In genomic region chr10:42753126-42753506, GRCh38 we compare ENCODE assay signal across 8 cellular contexts. TPM values are rescaled to one million over a fixed set of nuclear protein-coding genes. Genes with fewer than 3 reads are reported as not detected.
DNase-seq lines count a peak whose midpoint lies in the region; TF ChIP-seq lines count a peak whose summit lies in the region.

No MANE protein-coding gene starts in this region.

- H3K9me3 Mint-ChIP-seq in dendritic cell treated with granulocyte-macrophage colony-stimulating factor and Interleukin-4, amounts not matched to agents 40 ng/mL and 50 ng/mL, for 4 days, result no peaks in the 10 kb centered on the region

- H3K27me3 Mint-ChIP-seq in dendritic cell treated with granulocyte-macrophage colony-stimulating factor and Interleukin-4, amounts not matched to agents 40 ng/mL and 50 ng/mL, for 4 days, result peaks cover 86% of the 10 kb centered on the region

- no peak overlapping the region for H3K27ac Mint-ChIP-seq in dendritic cell treated with granulocyte-macrophage colony-stimulating factor and Interleukin-4, amounts not matched to agents 40 ng/mL and 50 ng/mL, for 4 days

- intact Hi-C loops in dendritic cell treated with granulocyte-macrophage colony-stimulating factor and Interleukin-4, amounts not matched to agents 40 ng/mL and 50 ng/mL, for 4 days (cut with micrococcal nuclease), result loop anchor here (1.0 to 2.0 kb wide), 2 partner anchors 29 to 352 kb away; partner anchors contain the start of gene BMS1

- DNase-seq in NCI-H1417 (lab: John Stamatoyannopoulos, UW), result peak; percentile 21 to 62 (median 45)
- DNase-seq in NCI-H1417 treated with DMSO at 0.1 percent for 48 hours (lab: John Stamatoyannopoulos, UW), result no peak
- DNase-seq in LNCaP clone FGC (ENCODE audit: low read depth), result peak; percentile 26
- DNase-seq in activated CD4-positive, alpha-beta T cell treated with anti-CD3 and anti-CD28 coated beads for 4 hours, result peak; percentile 57 to 71
- DNase-seq in left kidney (ENCODE audit: low read depth, low spot score), result peak; percentile 88
- DNase-seq in stimulated activated CD4-positive, alpha-beta T cell treated with anti-CD3 and anti-CD28 coated beads, Interleukin-1b, Interleukin-23, amount 100 ng/mL, for 24 hours (ENCODE audit: low read depth in 4 of 4, low spot score in 1 of 4), result peak; percentile 60 to 69 (median 66)
- no peak for DNase-seq in occipital lobe (lab: John Stamatoyannopoulos, UW)

- peaks cover 20% of the 10 kb centered on the region for H3K4me1 Mint-ChIP-seq in dendritic cell treated with granulocyte-macrophage colony-stimulating factor and Interleukin-4, amounts not matched to agents 40 ng/mL and 50 ng/mL, for 4 days (ENCODE audit: low read depth)

- peak overlapping the region; percentile 86 for H3K4me3 Mint-ChIP-seq in dendritic cell treated with granulocyte-macrophage colony-stimulating factor and Interleukin-4, amounts not matched to agents 40 ng/mL and 50 ng/mL, for 4 days

- peak; percentile 92 for TF ChIP-seq CTCF in LNCaP clone FGC (IDR thresholded peaks at IDR 0.05; ENCODE audit: control insufficient read depth, extremely low read depth, insufficient read depth)

- H3K36me3 Mint-ChIP-seq in dendritic cell treated with granulocyte-macrophage colony-stimulating factor and Interleukin-4, amounts not matched to agents 40 ng/mL and 50 ng/mL, for 4 days (ENCODE audit: low read depth), result no peaks in the 10 kb centered on the region

- H3K4me3 ChIP-seq in LNCaP clone FGC (ENCODE audit: low read depth, low read length), result peak overlapping the region; percentile 33

RNA-seq across cellular contexts. Expression of gene BMS1, which starts 29.5 kb away (rescaled TPM):
- total RNA-seq in occipital lobe, result 11.7 TPM

Comparison
In these comparisons a context has a peak if more than half of its experiments do, and no peak if none do; other contexts are left out.
1. DNase-seq: peak in NCI-H1417 (3 of 3), LNCaP clone FGC (single experiment), activated CD4-positive, alpha-beta T cell treated with anti-CD3 and anti-CD28 coated beads for 4 hours (2 of 2), left kidney (single experiment) and stimulated activated CD4-positive, alpha-beta T cell treated with anti-CD3 and anti-CD28 coated beads, Interleukin-1b, Interleukin-23, amount 100 ng/mL, for 24 hours (4 of 4); none in NCI-H1417 treated with DMSO at 0.1 percent for 48 hours (single experiment) and occipital lobe (single experiment).